11 cellular contexts compared by ENCODE assay signal in the genomic region with DNA sequence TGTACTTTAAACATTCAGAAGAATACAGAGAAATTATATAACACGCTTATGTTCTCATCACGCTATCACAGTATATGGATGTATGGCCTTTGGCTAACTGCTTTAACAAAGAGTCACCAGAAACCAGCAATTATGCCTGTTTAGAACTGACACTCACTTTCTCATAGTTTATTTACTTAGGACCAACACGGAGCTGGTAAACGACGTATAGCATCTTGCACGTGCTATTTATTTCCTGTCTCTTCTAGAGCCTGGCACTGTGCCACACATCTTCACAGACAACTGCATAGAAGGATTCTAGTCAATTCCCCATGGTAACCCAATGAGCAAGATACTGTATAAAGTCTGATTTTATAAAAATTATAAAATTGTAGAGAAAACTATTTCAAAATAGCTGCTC. TPM values are rescaled to one million over a fixed set of nuclear protein-coding genes. Genes with fewer than 3 reads are reported as not detected.
DNase-seq lines count a peak whose midpoint lies in the region; ATAC-seq and TF ChIP-seq lines count a peak whose summit lies in the region.
"Had no signal": no experiment of that assay in that cellular context is flagged by ENCODE, and none has a peak within 500 bp of the region (broad histone marks: within the 10 kb centered on the region; RNA-seq: fewer than 3 reads in every experiment).

No MANE protein-coding gene starts in this region.

- peak overlapping the region in 7 of 11 experiments; percentile 32 to 59 (median 47); a peak in 7 of 22 replicates for H3K9ac ChIP-seq in BLaER1 treated with 17β-estradiol and CSF1 and Interleukin-3, amounts not matched to agents 10 nM and 100 nM

- POLR2A ChIA-PET in activated B cell treated with CpG ODN at 0.5 μM for 24 hours (lab: Charles Lee): no interaction called here

- H3K36me3 ChIP-seq in BLaER1 treated with 17β-estradiol and CSF1 and Interleukin-3, amounts not matched to agents 10 nM and 100 nM: peaks cover 11 to 36% (median 22%) of the 10 kb centered on the region in 11 experiments

- intact Hi-C loops in activated B cell treated with CpG ODN at 0.5 μM for 24 hours (cut with micrococcal nuclease): loop anchor here (1.0 to 10.0 kb wide), 5 partner anchors 15 to 69 kb away; a partner anchor contains a TSS

- peaks cover 0 to 63% (median 0%) of the 10 kb centered on the region in 11 experiments; a peak in 6 of 22 replicates for H4K20me1 ChIP-seq in BLaER1 treated with 17β-estradiol and CSF1 and Interleukin-3, amounts not matched to agents 10 nM and 100 nM

- peak overlapping the region; percentile 43 for H3K27ac Mint-ChIP-seq in activated B cell treated with CpG ODN at 0.5 μM for 24 hours

- TF ChIP-seq CTCF in activated B cell treated with CpG ODN at 0.5 μM for 24 hours (IDR thresholded peaks at IDR 0.05) (no peak), fibroblast of villous mesenchyme (IDR thresholded peaks at IDR 0.05; ENCODE audit: insufficient read depth, low read depth, low read length) (no peak)

- H3K4me3 Mint-ChIP-seq in activated B cell treated with CpG ODN at 0.5 μM for 24 hours: peak overlapping the region; percentile 11

- peak overlapping the region; percentile 62 to 89 (median 80) for H3K4me2 ChIP-seq in BLaER1 treated with 17β-estradiol and CSF1 and Interleukin-3, amounts not matched to agents 10 nM and 100 nM

- CTCF ChIA-PET in activated B cell treated with CpG ODN at 0.5 μM for 24 hours (lab: Charles Lee): interaction anchor here (3.1 kb wide), 1 partner anchor 75 kb away, joined by 17 read pairs; no protein-coding TSS in a partner anchor

- H3K9me3 Mint-ChIP-seq in activated B cell treated with CpG ODN at 0.5 μM for 24 hours: no peaks in the 10 kb centered on the region
- H3K9me3 Mint-ChIP-seq: stimulated activated naive CD8-positive, alpha-beta T cell treated with anti-CD3 and anti-CD28 coated beads, Interleukin-15, amount 100 ng/mL, for 72 hours had no signal

- no peaks in the 10 kb centered on the region for H3K9me3 ChIP-seq in BLaER1 treated with 17β-estradiol and CSF1 and Interleukin-3, amounts not matched to agents 10 nM and 100 nM (replicated peaks in 1 of 11)

- DNase-seq in activated B cell treated with CpG ODN at 0.5 μM for 24 hours (no peak), fibroblast of villous mesenchyme (ENCODE audit: low read depth) (peak; percentile 34), KBM-7 (no peak)
- DNase-seq in stimulated activated CD8-positive, alpha-beta memory T cell treated with anti-CD3 and anti-CD28 coated beads, Interleukin-4, amount 100 ng/mL, for 48 hours: no peak
- DNase-seq: foreskin melanocyte had no signal

- H3K27ac ChIP-seq in BLaER1 treated with 17β-estradiol and CSF1 and Interleukin-3, amounts not matched to agents 10 nM and 100 nM: peak overlapping the region; percentile 9 to 69 (median 54); a peak in 19 of 22 replicates

- H3K36me3 Mint-ChIP-seq in activated B cell treated with CpG ODN at 0.5 μM for 24 hours (ENCODE audit: low read depth): peaks cover 10% of the 10 kb centered on the region

- in situ Hi-C loops in KBM-7 (cut with MboI; ENCODE audit: low pct_unique_long_range_greater_than_20kb, low sequenced_read_pairs): no loop called here

- H3K4me1 Mint-ChIP-seq in activated B cell treated with CpG ODN at 0.5 μM for 24 hours: peaks cover 48% of the 10 kb centered on the region

- H3K27me3 Mint-ChIP-seq in activated B cell treated with CpG ODN at 0.5 μM for 24 hours: no peaks in the 10 kb centered on the region
- H3K27me3 Mint-ChIP-seq: stimulated activated naive CD8-positive, alpha-beta T cell treated with anti-CD3 and anti-CD28 coated beads, Interleukin-15, amount 100 ng/mL, for 72 hours had no signal

- H3K4me1 ChIP-seq in BLaER1 treated with 17β-estradiol and CSF1 and Interleukin-3, amounts not matched to agents 10 nM and 100 nM: peaks cover 71 to 82% (median 75%) of the 10 kb centered on the region in 10 experiments

- no peak overlapping the region for H3K4me3 ChIP-seq in BLaER1 treated with 17β-estradiol and CSF1 and Interleukin-3, amounts not matched to agents 10 nM and 100 nM
- H3K4me3 ChIP-seq in fibroblast of villous mesenchyme (ENCODE audit: low read depth, low read length): no peak overlapping the region

- ATAC-seq in HG03565 (IDR thresholded peaks at IDR 0.05; ENCODE audit: unreplicated experiment): peak; percentile 4
- peak; percentile 6 for ATAC-seq in activated B cell treated with CpG ODN at 0.5 μM for 24 hours (ENCODE audit: low read depth)
- no peak for ATAC-seq in GM21528 (IDR thresholded peaks at IDR 0.05; ENCODE audit: low FRiP score, unreplicated experiment)
- ATAC-seq in HG03025 (IDR thresholded peaks at IDR 0.05; ENCODE audit: low FRiP score, unreplicated experiment): no peak

- no peaks in the 10 kb centered on the region for H3K27me3 ChIP-seq in BLaER1 treated with 17β-estradiol and CSF1 and Interleukin-3, amounts not matched to agents 10 nM and 100 nM

RNA-seq across cellular contexts. Expression of a gene that starts 43.6 kb away (rescaled TPM):
- total RNA-seq in activated B cell treated with CpG ODN at 0.5 μM for 24 hours (12.9 and 13.7 TPM in 2 replicates), fibroblast of villous mesenchyme (32.5 and 52.2 TPM in 2 replicates)

RNA-seq across cellular contexts. Expression of a gene that starts 58.5 kb away (rescaled TPM):
- total RNA-seq in activated B cell treated with CpG ODN at 0.5 μM for 24 hours: not detected in 2 replicates
- not detected in 2 replicates for total RNA-seq in fibroblast of villous mesenchyme
- total RNA-seq: M059J had no signal

Comparison
In these comparisons a context has a peak if more than half of its experiments do, and no peak if none do; other contexts are left out.
1. ATAC-seq: peak in HG03565 (single experiment) and activated B cell treated with CpG ODN at 0.5 μM for 24 hours (single experiment); none in GM21528 (single experiment) and HG03025 (single experiment).